In the genomic region with DNA sequence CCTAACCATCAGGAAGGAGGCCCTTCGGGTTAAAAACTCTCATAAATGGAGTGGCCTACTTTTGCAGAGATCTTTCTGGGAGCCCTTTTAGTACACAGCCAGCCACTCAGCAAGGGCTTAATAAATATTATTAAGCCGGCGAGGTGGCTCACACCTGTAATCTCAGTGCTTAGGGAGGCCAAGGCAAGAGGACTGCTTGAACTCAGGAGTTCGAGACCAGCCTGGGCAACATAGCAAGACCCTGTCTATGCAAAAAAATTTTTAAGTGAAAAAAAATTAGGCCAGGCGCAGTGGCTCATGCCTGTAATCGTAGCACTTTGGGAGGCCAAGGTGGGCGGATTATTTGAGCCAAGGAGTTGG, we compare ENCODE assay signal across 9 cellular contexts. TPM values are rescaled to one million over a fixed set of nuclear protein-coding genes. Genes with fewer than 3 reads are reported as not detected.
DNase-seq lines count a peak whose midpoint lies in the region; ATAC-seq and TF ChIP-seq lines count a peak whose summit lies in the region.
"Had no signal": no experiment of that assay in that cellular context is flagged by ENCODE, and none has a peak within 500 bp of the region (broad histone marks: within the 10 kb centered on the region; RNA-seq: fewer than 3 reads in every experiment).

No MANE protein-coding gene starts in this region.

- H3K9me3 ChIP-seq in GM23248 (ENCODE audit: low read depth) (no peaks in the 10 kb centered on the region), SU-DHL-6 (ENCODE audit: insufficient read depth, low read length) (no peaks in the 10 kb centered on the region), fibroblast of lung (ENCODE audit: control insufficient read depth, insufficient read depth, low read depth, low read length) (no peaks in the 10 kb centered on the region), gastrocnemius medialis (no peaks in the 10 kb centered on the region)

- peak overlapping the region; percentile 40 for H3K27ac ChIP-seq in GM23248
- H3K27ac ChIP-seq in SU-DHL-6 (ENCODE audit: low read depth, low read length): peak overlapping the region; percentile 13; the same call in 1 of the 2 replicates
- peak overlapping the region; percentile 34 for H3K27ac ChIP-seq in fibroblast of lung (ENCODE audit: insufficient read depth, low read length)
- H3K27ac ChIP-seq in gastrocnemius medialis: peak overlapping the region; percentile 83 to 92 (median 87)

- H4K20me1 ChIP-seq in GM23248 (ENCODE audit: insufficient read depth) (no peaks in the 10 kb centered on the region), SU-DHL-6 (ENCODE audit: low read depth, low read length) (no peaks in the 10 kb centered on the region), fibroblast of lung (ENCODE audit: control insufficient read depth, extremely low read depth, insufficient read depth, low read length) (no peaks in the 10 kb centered on the region)

- no peak for TF ChIP-seq POLR2A in gastrocnemius medialis (IDR thresholded peaks at IDR 0.05)

- no peaks in the 10 kb centered on the region for H3K9me2 ChIP-seq in GM23248 (ENCODE audit: insufficient read depth)
- no peaks in the 10 kb centered on the region for H3K9me2 ChIP-seq in SU-DHL-6 (replicated peaks; ENCODE audit: insufficient read depth, low read length)

- TF ChIP-seq CTCF in SU-DHL-6 (IDR thresholded peaks at IDR 0.05; ENCODE audit: insufficient read depth, low read length, poor library complexity, severe bottlenecking) (no peak), fibroblast of lung (conservative IDR thresholded peaks at IDR 0.05 in 1 of 2, IDR thresholded peaks at IDR 0.05 in 1 of 2; ENCODE audit: low read depth in 1 of 2, low read length in 2 of 2) (no peak), gastrocnemius medialis (IDR thresholded peaks at IDR 0.05 in 4 of 5, conservative IDR thresholded peaks at IDR 0.05 in 1 of 5) (no peak)

- no peak for DNase-seq in GM23248
- no peak for DNase-seq in fibroblast of lung (ENCODE audit: low read depth in 2 of 2)
- no peak for DNase-seq in gastrocnemius medialis
- DNase-seq in DMS79 (lab: John Stamatoyannopoulos, UW): no peak
- no peak for DNase-seq in stimulated activated CD4-positive, alpha-beta T cell treated with anti-CD3 and anti-CD28 coated beads, Interleukin-12 subunit alpha, Interleukin-12 subunit beta, amount 100 ng/mL, for 4 hours
- DNase-seq in NOMO-1 (lab: John Stamatoyannopoulos, UW; ENCODE audit: unreplicated experiment in 2 of 2): no peak

- H3K9ac ChIP-seq in GM23248 (peak overlapping the region; percentile 90), SU-DHL-6 (ENCODE audit: low read length) (peak overlapping the region; percentile 77), fibroblast of lung (ENCODE audit: insufficient read depth, low read length) (no peak overlapping the region)

- peaks cover 5% of the 10 kb centered on the region; the same call in 1 of the 2 replicates for H3F3A ChIP-seq in GM23248 (ENCODE audit: insufficient read depth)
- 0 out of 2 replicates have a peak, but pooled peaks cover 4% of the 10 kb centered on the region for H3F3A ChIP-seq in SU-DHL-6 (ENCODE audit: insufficient read depth)

- H3K36me3 ChIP-seq in GM23248 (ENCODE audit: low read depth) (no peaks in the 10 kb centered on the region), SU-DHL-6 (ENCODE audit: low read length) (no peaks in the 10 kb centered on the region), fibroblast of lung (ENCODE audit: control insufficient read depth, insufficient read depth, low read length) (peaks cover 16% of the 10 kb centered on the region), gastrocnemius medialis (peaks cover 0 to 12% of the 10 kb centered on the region in 2 donors)

- ATAC-seq in gastrocnemius medialis: no peak
- ATAC-seq in HG03280 (IDR thresholded peaks at IDR 0.05; ENCODE audit: unreplicated experiment): no peak

- intact Hi-C loops in gastrocnemius medialis (cut with DNase I; ENCODE audit: low total_unique reads): loop anchor here (10.0 kb wide), 1 partner anchor 233 kb away; the partner anchor contains the start of gene SMARCA4

- H2AFZ ChIP-seq in GM23248: peak overlapping the region; percentile 72; the same call in 1 of the 2 replicates
- peak overlapping the region; percentile 90 for H2AFZ ChIP-seq in SU-DHL-6 (ENCODE audit: low read depth, low read length, severe bottlenecking)
- no peak overlapping the region for H2AFZ ChIP-seq in fibroblast of lung (ENCODE audit: low read length)

- H3K4me3 ChIP-seq in GM23248 (peak overlapping the region; percentile 90), SU-DHL-6 (ENCODE audit: insufficient read depth, low read length, poor library complexity, severe bottlenecking) (peak overlapping the region; percentile 76), fibroblast of lung (replicated peaks in 1 of 4; ENCODE audit: control extremely low read depth in 1 of 4, insufficient read depth in 1 of 4, low read depth in 3 of 4, low read length in 4 of 4) (peak overlapping the region in 1 of 4 experiments; percentile 94), gastrocnemius medialis (peak overlapping the region in 3 of 4 donors; percentile 73 to 78 (median 77))

- H3K4me2 ChIP-seq in GM23248 (ENCODE audit: unreplicated experiment) (peak overlapping the region; percentile 69), SU-DHL-6 (ENCODE audit: low read depth, low read length, poor library complexity, severe bottlenecking) (peak overlapping the region; percentile 75), fibroblast of lung (ENCODE audit: extremely low read depth, insufficient read depth, low read length) (peak overlapping the region; percentile 35)

- H3K4me1 ChIP-seq in GM23248 (ENCODE audit: insufficient read depth) (peaks cover 9% of the 10 kb centered on the region), fibroblast of lung (ENCODE audit: control insufficient read depth, extremely low read depth, insufficient read depth, low read length) (peaks cover 23% of the 10 kb centered on the region), gastrocnemius medialis (peaks cover 12 to 20% of the 10 kb centered on the region in 2 donors)

- in situ Hi-C loops in GM23248 (cut with MboI) (no loop called here), gastrocnemius medialis (cut with MboI; ENCODE audit: low sequenced_read_pairs in 4 of 4) (no loop called here)

- H3K79me2 ChIP-seq in GM23248 (ENCODE audit: insufficient read depth) (peaks cover 41% of the 10 kb centered on the region), SU-DHL-6 (ENCODE audit: insufficient read depth, low read length) (no peaks in the 10 kb centered on the region), fibroblast of lung (ENCODE audit: control insufficient read depth, insufficient read depth, low read length) (peaks cover 41% of the 10 kb centered on the region)

- H3K27me3 ChIP-seq in GM23248 (replicated peaks; ENCODE audit: insufficient read depth): no peaks in the 10 kb centered on the region
- no peaks in the 10 kb centered on the region for H3K27me3 ChIP-seq in SU-DHL-6 (ENCODE audit: low read length)
- no peaks in the 10 kb centered on the region for H3K27me3 ChIP-seq in fibroblast of lung (ENCODE audit: control insufficient read depth, insufficient read depth, low read length)
- H3K27me3 ChIP-seq in gastrocnemius medialis: no peaks in the 10 kb centered on the region

- WGBS in GM23248 (ENCODE audit: low coverage in 1 of 2, low lambda C conversion rate in 2 of 2, missing lambda C conversion rate in 2 of 2), 2 experiments: 59 to 67% methylated on average over 6 to 7 of the region's 7 CpGs

RNA-seq across cellular contexts. Expression of gene KANK2, which starts 0.8 kb away (rescaled TPM):
- total RNA-seq in GM23248 (2014; rRNA removed; shearing (Covaris generic)): 215 and 278 TPM in 2 replicates
- polyA plus RNA-seq in GM23248 (2016; fragmentation: Nextera tagmentation; extraction: Ambion mirVana) (76.3 and 77.1 TPM in 2 replicates), fibroblast of lung (192 and 197 TPM in 2 replicates)
- total RNA-seq in fibroblast of lung (435 and 511 TPM in 2 replicates), gastrocnemius medialis (100 to 1,000 TPM in 3 of 4 donors, 10 to 100 TPM in 1; 37.7 to 192 (median 149) TPM)
- 343 and 345 TPM in 2 replicates for polyA plus RNA-seq in fibroblast of lung (2012)
- polyA minus RNA-seq in fibroblast of lung (ENCODE audit: low replicate concordance): 1,080 and 1,176 TPM in 2 replicates

RNA-seq across cellular contexts. Expression of gene ANGPTL8, which starts 41.3 kb away (rescaled TPM):
- 1.7 TPM in 1 of 2 replicates, not detected in the other for total RNA-seq in GM23248 (2014; rRNA removed; shearing (Covaris generic))
- not detected in 2 replicates for polyA plus RNA-seq in GM23248 (2016; fragmentation: Nextera tagmentation; extraction: Ambion mirVana)
- not detected in 2 replicates for total RNA-seq in fibroblast of lung
- not detected in 2 replicates for polyA plus RNA-seq in fibroblast of lung
- polyA plus RNA-seq in fibroblast of lung (2012): not detected in 2 replicates
- polyA minus RNA-seq in fibroblast of lung (ENCODE audit: low replicate concordance): not detected in 2 replicates
- under 1 TPM in 1 of 4 donors, not detected in 3; 0.47 TPM for total RNA-seq in gastrocnemius medialis
- total RNA-seq: frontal cortex had no signal

RNA-seq across cellular contexts. Expression of gene SPC24, which starts 42.6 kb away (rescaled TPM):
- 9.5 and 19.8 TPM in 2 replicates for total RNA-seq in GM23248 (2014; rRNA removed; shearing (Covaris generic))
- 14.8 and 16.2 TPM in 2 replicates for polyA plus RNA-seq in GM23248 (2016; fragmentation: Nextera tagmentation; extraction: Ambion mirVana)
- total RNA-seq in fibroblast of lung: 3.9 and 32.0 TPM in 2 replicates
- 8.1 and 32.0 TPM in 2 replicates for polyA plus RNA-seq in fibroblast of lung
- 9.4 and 37.2 TPM in 2 replicates for polyA plus RNA-seq in fibroblast of lung (2012)
- 11.4 and 64.9 TPM in 2 replicates for polyA minus RNA-seq in fibroblast of lung (ENCODE audit: low replicate concordance)
- 1 to 10 TPM in 1 of 4 donors, under 1 TPM in 1, not detected in 2; 0.55 to 1.6 TPM for total RNA-seq in gastrocnemius medialis

Comparison
In these comparisons a context has a peak if more than half of its experiments do, and no peak if none do; other contexts are left out.
1. H3K27ac ChIP-seq: peak in every context shown above with its lines; median percentile 87 in gastrocnemius medialis; 40 in GM23248; 34 in fibroblast of lung; 13 in SU-DHL-6.